ENCODE assay signal across 10 cellular contexts in the genomic region with DNA sequence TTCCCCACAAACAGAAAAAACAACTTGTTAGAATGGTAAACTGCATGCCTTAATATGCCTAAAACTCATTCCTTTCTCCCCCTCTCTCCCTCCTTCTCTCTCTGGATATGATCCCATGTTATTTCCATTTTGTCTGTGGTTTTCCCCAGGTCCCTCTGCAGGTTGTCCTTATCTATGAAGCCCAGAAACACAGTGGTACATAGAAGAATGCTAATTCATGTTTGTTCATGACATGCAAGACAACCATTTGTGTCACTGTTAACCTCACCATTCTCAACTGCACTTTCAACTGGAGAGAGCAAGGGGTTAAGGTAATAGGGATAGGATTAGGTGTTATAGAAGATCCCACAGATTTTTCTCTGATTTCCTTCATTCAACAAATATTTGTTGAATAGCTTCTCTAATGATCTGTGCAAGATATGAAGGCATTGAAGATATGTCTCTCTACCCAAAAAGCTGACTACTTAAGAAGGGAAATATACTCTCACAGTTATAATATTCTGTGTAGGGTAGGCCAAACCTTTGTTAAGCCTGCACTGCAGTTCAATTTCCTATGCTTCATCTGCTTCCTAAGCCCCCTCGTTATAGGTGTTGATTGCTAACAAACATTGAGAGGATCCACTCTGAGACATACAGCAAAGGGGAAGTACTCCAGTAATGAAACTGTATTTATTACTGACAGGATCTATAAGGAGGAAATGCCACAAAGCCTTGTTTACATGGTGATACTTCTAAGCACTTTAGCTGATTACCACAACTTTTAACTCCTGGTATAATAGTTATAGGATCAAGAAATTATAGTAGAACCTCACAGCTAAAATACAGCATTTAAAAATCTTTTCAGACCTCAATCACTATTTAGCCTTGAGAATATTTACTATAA.
DNase-seq lines count a peak whose midpoint lies in the region; ATAC-seq and TF ChIP-seq lines count a peak whose summit lies in the region.
"Had no signal": no experiment of that assay in that cellular context is flagged by ENCODE, and none has a peak within 500 bp of the region (broad histone marks: within the 10 kb centered on the region; RNA-seq: fewer than 3 reads in every experiment).

No MANE protein-coding gene starts in this region.

- WGBS in ectodermal cell, 2 experiments, result 75 to 83% methylated on average over 1 of the region's 1 CpG
- 50 to 61% methylated on average over 1 of the region's 1 CpG for WGBS in lower leg skin, 2 donors
- no CpG with 5 or more reads among the region's 1 CpG for WGBS in H9 (ENCODE audit: extremely low coverage, insufficient read length, low lambda C conversion rate)

- DNase-seq in lower leg skin (ENCODE audit: low spot score in 2 of 2) (no peak), BE2C (no peak), H9 (no peak), omental fat pad (ENCODE audit: low spot score) (no peak)
- DNase-seq: MG63 had no signal

- H3K4me3 ChIP-seq in ectodermal cell (ENCODE audit: insufficient read depth, low read depth, low read length) (no peak overlapping the region), lower leg skin (ENCODE audit: low read depth, poor library complexity, severe bottlenecking) (no peak overlapping the region), BE2C (ENCODE audit: low read depth, low read length) (no peak overlapping the region)
- H3K4me3 ChIP-seq: MG63 had no signal

- H3K23ac ChIP-seq in H9 (ENCODE audit: insufficient read length, low read depth, low read length), result no peak overlapping the region

- H4K8ac ChIP-seq in H9 (replicated peaks; ENCODE audit: insufficient read length, low read depth, low read length), result no peak overlapping the region

- no peak overlapping the region for H3K4ac ChIP-seq in H9 (ENCODE audit: low read depth, low read length)

- H3K27ac ChIP-seq in ectodermal cell (ENCODE audit: insufficient read depth, low read depth, low read length, poor library complexity, severe bottlenecking) (peak overlapping the region; percentile 9), H9 (ENCODE audit: insufficient read length, low read depth, low read length) (no peak overlapping the region)
- H3K27ac ChIP-seq: epithelial cell of prostate had no signal

- H2BK5ac ChIP-seq in H9 (ENCODE audit: insufficient read length, low read length), result no peak overlapping the region

- no peak overlapping the region for H2BK12ac ChIP-seq in H9 (ENCODE audit: insufficient read length, low read depth, low read length)

- H3K9me3 ChIP-seq in ectodermal cell (ENCODE audit: control insufficient read depth, low read length), result no peaks in the 10 kb centered on the region
- no peaks in the 10 kb centered on the region; the same call in 1 of the 2 replicates for H3K9me3 ChIP-seq in BE2C
- no peaks in the 10 kb centered on the region for H3K9me3 ChIP-seq in H9 (ENCODE audit: control insufficient read depth, low read depth, low read length)
- H3K9me3 ChIP-seq: MG63 had no signal

- no peak overlapping the region for H2AK5ac ChIP-seq in H9 (ENCODE audit: insufficient read length, low read length)

- H4K20me1 ChIP-seq in H9 (ENCODE audit: control insufficient read depth, insufficient read depth, insufficient read length), result no peaks in the 10 kb centered on the region

- no peaks in the 10 kb centered on the region for H3K27me3 Mint-ChIP-seq in H9 (ENCODE audit: low read depth)

- peaks cover 0 to 8% (median 1%) of the 10 kb centered on the region in 3 experiments; a peak in 4 of 7 replicates for H3K36me3 Mint-ChIP-seq in H9 (ENCODE audit: insufficient read depth in 1 of 3, low read depth in 3 of 3)

- peaks cover 5% of the 10 kb centered on the region for H3K4me1 ChIP-seq in ectodermal cell (ENCODE audit: control insufficient read depth, insufficient read depth, low read length)
- peaks cover 11% of the 10 kb centered on the region for H3K4me1 ChIP-seq in BE2C
- no peaks in the 10 kb centered on the region for H3K4me1 ChIP-seq in H9 (ENCODE audit: insufficient read depth, low read length)

- peak; percentile 75 for ATAC-seq in GM18517 (IDR thresholded peaks at IDR 0.05; ENCODE audit: unreplicated experiment)
- peak; percentile 76 for ATAC-seq in GM21576 (IDR thresholded peaks at IDR 0.05; ENCODE audit: unreplicated experiment)
- ATAC-seq in HG03520 (IDR thresholded peaks at IDR 0.05; ENCODE audit: unreplicated experiment), result peak; percentile 75
- ATAC-seq in omental fat pad (ENCODE audit: low FRiP score), result no peak

- H3K27me3 ChIP-seq in ectodermal cell (ENCODE audit: control insufficient read depth, insufficient read depth, low read length, poor library complexity, severe bottlenecking) (no peaks in the 10 kb centered on the region), BE2C (no peaks in the 10 kb centered on the region), H9 (ENCODE audit: insufficient read depth, low read length) (no peaks in the 10 kb centered on the region)
- H3K27me3 ChIP-seq: MG63 had no signal

- H2AFZ ChIP-seq in H9 (ENCODE audit: low read length), result no peak overlapping the region

- no peak overlapping the region for H3K4me2 ChIP-seq in H9 (ENCODE audit: insufficient read depth, insufficient read length, low read length)

- no peak overlapping the region for H2BK15ac ChIP-seq in H9 (ENCODE audit: low read depth, low read length)

- H3K36me3 ChIP-seq in ectodermal cell (ENCODE audit: control insufficient read depth, insufficient read depth, low read length) (no peaks in the 10 kb centered on the region), BE2C (no peaks in the 10 kb centered on the region)
- H3K36me3 ChIP-seq: MG63 had no signal

- H3K79me2 ChIP-seq in H9 (ENCODE audit: insufficient read depth, low read length), result peaks cover 3% of the 10 kb centered on the region; the same call in 1 of the 2 replicates

- no peak overlapping the region for H2BK20ac ChIP-seq in H9 (ENCODE audit: low read depth, low read length, poor library complexity, severe bottlenecking)

- peaks cover 4% of the 10 kb centered on the region for H3K79me1 ChIP-seq in H9 (ENCODE audit: insufficient read depth, low read depth, low read length, poor library complexity, severe bottlenecking)

- no peak overlapping the region; a peak in 1 of 7 replicates for H3K27ac Mint-ChIP-seq in H9

- H3K23me2 ChIP-seq in H9 (ENCODE audit: insufficient read length, low read depth, low read length, poor library complexity, severe bottlenecking), result no peaks in the 10 kb centered on the region

- H4K91ac ChIP-seq in H9 (ENCODE audit: insufficient read length, low read depth, low read length), result no peak overlapping the region

- H3K4me1 Mint-ChIP-seq in H9, result peaks cover 3 to 5% of the 10 kb centered on the region in 2 experiments; a peak in 2 of 4 replicates

- no peak for TF ChIP-seq CTCF in lower leg skin (IDR thresholded peaks at IDR 0.05)
- TF ChIP-seq CTCF in BE2C (IDR thresholded peaks at IDR 0.05; ENCODE audit: low read depth, low read length), result no peak
- TF ChIP-seq CTCF in H9 (conservative IDR thresholded peaks at IDR 0.05), result no peak
- no peak for TF ChIP-seq CTCF in omental fat pad (IDR thresholded peaks at IDR 0.05)

- H3K56ac ChIP-seq in H9 (ENCODE audit: insufficient read length, low read depth, low read length), result no peak overlapping the region

- no peak overlapping the region for H3K4me3 Mint-ChIP-seq in H9

- no peak overlapping the region for H3K18ac ChIP-seq in H9 (ENCODE audit: insufficient read length, low read depth, low read length)

- H3K9ac ChIP-seq in H9 (ENCODE audit: extremely low read depth, insufficient read length, low read length), result no peak overlapping the region

- no peak overlapping the region for H3K14ac ChIP-seq in H9 (ENCODE audit: insufficient read depth, low read length)

- H2BK120ac ChIP-seq in H9 (ENCODE audit: low read depth, low read length, poor library complexity, severe bottlenecking), result no peak overlapping the region

- no peak overlapping the region for H4K5ac ChIP-seq in H9 (ENCODE audit: insufficient read length, low read depth, low read length)

- no peaks in the 10 kb centered on the region for H3K9me3 Mint-ChIP-seq in H9

- no peak for TF ChIP-seq POLR2A in lower leg skin (IDR thresholded peaks at IDR 0.05)

- H3T11ph ChIP-seq in H9 (ENCODE audit: low read length), result no peak overlapping the region

- intact Hi-C loops in lower leg skin (cut with DNase I; ENCODE audit: low total_unique reads), result no loop called here
